8 cellular contexts compared by ENCODE assay signal in genomic region chr12:6549379-6550151, GRCh38. TPM values are rescaled to one million over a fixed set of nuclear protein-coding genes. Genes with fewer than 3 reads are reported as not detected.
DNase-seq lines count a peak whose midpoint lies in the region; TF ChIP-seq lines count a peak whose summit lies in the region.
"Had no signal": no experiment of that assay in that cellular context is flagged by ENCODE, and none has a peak within 500 bp of the region (broad histone marks: within the 10 kb centered on the region; RNA-seq: fewer than 3 reads in every experiment).

No MANE protein-coding gene starts in this region.

- H3K4me2 ChIP-seq in GM23248 (ENCODE audit: unreplicated experiment), result peak overlapping the region; percentile 82
- H3K4me2 ChIP-seq in osteoblast (ENCODE audit: insufficient read depth, low read length), result peak overlapping the region; percentile 72

- in situ Hi-C loops in GM23248 (cut with MboI), result no loop called here
- in situ Hi-C loops in brain microvascular endothelial cell (cut with HindIII; ENCODE audit: low pct_ligation_motif_present, low sequenced_read_pairs), result no loop called here

- no peaks in the 10 kb centered on the region for H3K9me2 ChIP-seq in GM23248 (ENCODE audit: insufficient read depth)

- no peaks in the 10 kb centered on the region for H3K9me3 ChIP-seq in GM23248 (ENCODE audit: low read depth)
- H3K9me3 ChIP-seq in osteoblast (ENCODE audit: low read depth, low read length), result no peaks in the 10 kb centered on the region

- DNase-seq in GM23248 (no peak), brain microvascular endothelial cell (no peak), osteoblast (ENCODE audit: insufficient read length, low spot score, missing footprints) (no peak), HPDE6-E6E7 (ENCODE audit: extremely low spot score) (no peak)
- DNase-seq in activated CD8-positive, alpha-beta memory T cell treated with anti-CD3 and anti-CD28 coated beads, Interleukin-2, amount 50 U/mL, for 4 hours, result no peak
- no peak for DNase-seq in stimulated activated CD4-positive, alpha-beta T cell treated with anti-CD3 and anti-CD28 coated beads, Interleukin-2, amount 100 ng/mL, for 48 hours
- DNase-seq: NCI-H69; stimulated activated naive CD8-positive, alpha-beta T cell treated with anti-CD3 and anti-CD28 coated beads, Interleukin-15, Interleukin-2, amounts not matched to agents 100 U/mL and 50 U/mL, for 24 hours had no signal

- no peak overlapping the region for H2AFZ ChIP-seq in GM23248
- peak overlapping the region; percentile 53 for H2AFZ ChIP-seq in osteoblast (ENCODE audit: low read length)

- H4K20me1 ChIP-seq in GM23248 (ENCODE audit: insufficient read depth) (no peaks in the 10 kb centered on the region), osteoblast (ENCODE audit: insufficient read depth, low read length) (peaks cover 8% of the 10 kb centered on the region)

- H3K36me3 ChIP-seq in GM23248 (ENCODE audit: low read depth), result peaks cover 5% of the 10 kb centered on the region; the same call in 1 of the 2 replicates
- H3K36me3 ChIP-seq in brain microvascular endothelial cell (replicated peaks), result peaks cover 18% of the 10 kb centered on the region
- H3K36me3 ChIP-seq in osteoblast (ENCODE audit: insufficient read depth, low read length), result peaks cover 31% of the 10 kb centered on the region

- H3K4me1 ChIP-seq in GM23248 (ENCODE audit: insufficient read depth) (peaks cover 74% of the 10 kb centered on the region), osteoblast (ENCODE audit: insufficient read depth, low read length) (peaks cover 72% of the 10 kb centered on the region)

- H3K79me2 ChIP-seq in GM23248 (ENCODE audit: insufficient read depth), result peaks cover 75% of the 10 kb centered on the region
- H3K79me2 ChIP-seq in osteoblast (ENCODE audit: insufficient read depth, low read length), result peaks cover 61% of the 10 kb centered on the region

- TF ChIP-seq CTCF in brain microvascular endothelial cell (IDR thresholded peaks at IDR 0.05; ENCODE audit: low read depth, low read length, missing control alignments), result no peak
- TF ChIP-seq CTCF in osteoblast (IDR thresholded peaks at IDR 0.05; ENCODE audit: extremely low read depth, low read depth, low read length), result no peak

- H3K4me3 ChIP-seq in GM23248 (peak overlapping the region; percentile 55), brain microvascular endothelial cell (ENCODE audit: low read depth, low read length) (no peak overlapping the region), osteoblast (ENCODE audit: insufficient read depth, low read length) (peak overlapping the region; percentile 46)

- H3K27ac ChIP-seq in GM23248, result peak overlapping the region; percentile 96
- H3K27ac ChIP-seq in brain microvascular endothelial cell, result peak overlapping the region; percentile 72
- peak overlapping the region; percentile 93 for H3K27ac ChIP-seq in osteoblast (ENCODE audit: low read depth, low read length)

- H3K27me3 ChIP-seq in GM23248 (replicated peaks; ENCODE audit: insufficient read depth) (no peaks in the 10 kb centered on the region), brain microvascular endothelial cell (replicated peaks) (no peaks in the 10 kb centered on the region), osteoblast (ENCODE audit: insufficient read depth, low read length) (no peaks in the 10 kb centered on the region)

- WGBS in GM23248 (ENCODE audit: low coverage in 1 of 2, low lambda C conversion rate in 2 of 2, missing lambda C conversion rate in 2 of 2), 2 experiments, result 77 to 79% methylated on average over 25 of the region's 25 CpGs

- H3F3A ChIP-seq in GM23248 (ENCODE audit: insufficient read depth), result peaks cover 63% of the 10 kb centered on the region

- peak overlapping the region; percentile 78 for H3K9ac ChIP-seq in GM23248

RNA-seq across cellular contexts. Expression of gene IFFO1, which starts 6.3 kb away (rescaled TPM):
- total RNA-seq in GM23248 (2014; rRNA removed; shearing (Covaris generic)), result 18.0 and 19.7 TPM in 2 replicates
- polyA plus RNA-seq in GM23248 (2016; fragmentation: Nextera tagmentation; extraction: Ambion mirVana), result 14.5 and 19.2 TPM in 2 replicates
- total RNA-seq in osteoblast, result 12.7 and 13.4 TPM in 2 replicates

RNA-seq across cellular contexts. Expression of gene GAPDH, which starts 15.2 kb away (rescaled TPM):
- 6,196 and 7,726 TPM in 2 replicates for total RNA-seq in GM23248 (2014; rRNA removed; shearing (Covaris generic))
- 7,868 and 8,138 TPM in 2 replicates for polyA plus RNA-seq in GM23248 (2016; fragmentation: Nextera tagmentation; extraction: Ambion mirVana)
- 4,846 and 5,173 TPM in 2 replicates for total RNA-seq in osteoblast

RNA-seq across cellular contexts. Expression of gene NOP2, which starts 18.5 kb away (rescaled TPM):
- 44.3 TPM in 2 replicates for total RNA-seq in GM23248 (2014; rRNA removed; shearing (Covaris generic))
- 27.0 and 31.8 TPM in 2 replicates for polyA plus RNA-seq in GM23248 (2016; fragmentation: Nextera tagmentation; extraction: Ambion mirVana)
- 18.3 and 21.4 TPM in 2 replicates for total RNA-seq in osteoblast

RNA-seq across cellular contexts. Expression of gene NCAPD2, which starts 55.7 kb away (rescaled TPM):
- total RNA-seq in GM23248 (2014; rRNA removed; shearing (Covaris generic)), result 26.3 and 46.8 TPM in 2 replicates
- polyA plus RNA-seq in GM23248 (2016; fragmentation: Nextera tagmentation; extraction: Ambion mirVana), result 15.5 and 17.6 TPM in 2 replicates
- total RNA-seq in osteoblast, result 19.4 and 21.0 TPM in 2 replicates

RNA-seq across cellular contexts. Expression of gene MRPL51, which starts 56.5 kb away (rescaled TPM):
- 29.8 and 68.3 TPM in 2 replicates for total RNA-seq in GM23248 (2014; rRNA removed; shearing (Covaris generic))
- polyA plus RNA-seq in GM23248 (2016; fragmentation: Nextera tagmentation; extraction: Ambion mirVana), result 286 and 301 TPM in 2 replicates
- total RNA-seq in osteoblast, result 58.3 and 68.8 TPM in 2 replicates
